In the genomic region with DNA sequence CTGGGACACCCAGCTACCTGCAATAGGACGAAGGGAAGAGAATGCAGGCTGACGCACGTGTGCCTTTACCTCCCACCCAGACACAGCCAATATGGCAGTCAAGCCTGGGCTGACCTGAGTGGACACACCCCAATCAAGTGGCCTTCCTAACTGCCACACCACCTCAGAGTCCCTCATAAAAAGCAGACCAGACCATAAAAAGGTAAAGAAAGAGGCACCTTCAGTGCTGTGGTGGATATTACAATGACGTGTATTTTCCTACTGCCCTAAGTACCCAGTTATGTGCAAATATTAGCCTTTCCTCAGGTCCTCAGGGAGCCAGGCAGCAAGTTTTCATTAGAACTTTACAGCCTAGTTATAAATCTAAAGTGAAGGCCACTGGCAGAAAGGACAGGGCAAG, we compare ENCODE assay signal across 17 cellular contexts.
DNase-seq lines count a peak whose midpoint lies in the region; ATAC-seq, FAIRE-seq and TF ChIP-seq lines count a peak whose summit lies in the region.
"Had no signal": no experiment of that assay in that cellular context is flagged by ENCODE, and none has a peak within 500 bp of the region (broad histone marks: within the 10 kb centered on the region; RNA-seq: fewer than 3 reads in every experiment).

No MANE protein-coding gene starts in this region.

- H3K4me3 Mint-ChIP-seq in osteocyte (ENCODE audit: unreplicated experiment), result no peak overlapping the region
- H3K4me3 Mint-ChIP-seq: B cell; CD4-positive, alpha-beta memory T cell; GM23338; HFFc6 had no signal

- H3K27me3 Mint-ChIP-seq in osteocyte (ENCODE audit: unreplicated experiment), result no peaks in the 10 kb centered on the region

- no peaks in the 10 kb centered on the region for H3K36me3 Mint-ChIP-seq in osteocyte (ENCODE audit: unreplicated experiment)
- H3K36me3 Mint-ChIP-seq: CD4-positive, alpha-beta memory T cell had no signal

- no peaks in the 10 kb centered on the region for H3K9me3 Mint-ChIP-seq in osteocyte (ENCODE audit: unreplicated experiment)
- H3K9me3 Mint-ChIP-seq: CD4-positive, alpha-beta memory T cell; GM23338 had no signal

- ATAC-seq in left colon, result peak; percentile 75
- ATAC-seq: GM23338, HCT116 had no signal

- no peaks in the 10 kb centered on the region for H3K4me1 Mint-ChIP-seq in osteocyte (ENCODE audit: unreplicated experiment)
- H3K4me1 Mint-ChIP-seq: B cell; CD4-positive, alpha-beta memory T cell had no signal

- H3K27ac Mint-ChIP-seq in osteocyte (ENCODE audit: unreplicated experiment), result no peak overlapping the region
- H3K27ac Mint-ChIP-seq: B cell; CD4-positive, alpha-beta memory T cell; GM23338; HFFc6 had no signal

- TF ChIP-seq CTCF in osteocyte (IDR thresholded peaks at IDR 0.05), result no peak

- intact Hi-C loops in left colon (cut with DNase I, micrococcal nuclease), result no loop called here

- FAIRE-seq in urothelium cell line (lab: Jason Lieb, UNC), result peak; percentile 77
- FAIRE-seq: G401.6, GM12891 had no signal

- peak; percentile 28 for DNase-seq in SHP77 treated with DMSO at 0.1 percent for 48 hours (lab: John Stamatoyannopoulos, UW)
- DNase-seq in SHP77 (lab: John Stamatoyannopoulos, UW), result no peak
- peak; percentile 71 for DNase-seq in NCI-H510A treated with DMSO at 0.1 percent for 48 hours (lab: John Stamatoyannopoulos, UW)
- no peak for DNase-seq in left colon
- DNase-seq in urothelium cell line (ENCODE audit: low spot score), result no peak
- DNase-seq in ecto neural progenitor cell (ENCODE audit: low spot score), result no peak
- no peak for DNase-seq in CD1c-positive myeloid dendritic cell (ENCODE audit: extremely low spot score)
- DNase-seq in osteocyte (ENCODE audit: extremely low spot score, unreplicated experiment), result no peak
- DNase-seq: Calu3; CD4-positive, alpha-beta memory T cell; H7; HFFc6 had no signal

Comparison
In these comparisons a context has a peak if more than half of its experiments do, and no peak if none do; other contexts are left out.
1. DNase-seq: peak in SHP77 treated with DMSO at 0.1 percent for 48 hours (single experiment) and NCI-H510A treated with DMSO at 0.1 percent for 48 hours (single experiment); none in SHP77 (0 of 2), left colon (0 of 2), urothelium cell line (single experiment), ecto neural progenitor cell (single experiment), CD1c-positive myeloid dendritic cell (single experiment) and osteocyte (single experiment).